In genomic region chr17:55295411-55296170, GRCh38 we compare ENCODE assay signal across 1 cellular context.
TF ChIP-seq lines count a peak whose summit lies in the region.

No MANE protein-coding gene starts in this region.

TF ChIP-seq in HepG2, 621 proteins besides CTCF, POLR2A, EP300 and RAD21 (continued from another document and continues in another):
- 0 out of 2 replicates have a peak, but pooled peaks have one; percentile 25 for TF ChIP-seq CENPBD1 (CRISPR knock-in tag; IDR thresholded peaks at IDR 0.05; ENCODE audit: borderline replicate concordance, low read depth)
- TF ChIP-seq ZNF687 (CRISPR knock-in tag; IDR thresholded peaks at IDR 0.05), result peak; percentile 42; the same call in 1 of the 2 replicates
- TF ChIP-seq GATAD2A (CRISPR knock-in tag; IDR thresholded peaks at IDR 0.05), result peak; percentile 59
- TF ChIP-seq CBFB (CRISPR knock-in tag; IDR thresholded peaks at IDR 0.05), result 0 out of 2 replicates have a peak, but pooled peaks have one; percentile 3
- peak; percentile 63 for TF ChIP-seq PAXIP1 (CRISPR knock-in tag; conservative IDR thresholded peaks at IDR 0.05)
- TF ChIP-seq HNF1B (CRISPR knock-in tag; IDR thresholded peaks at IDR 0.05), result peak; percentile 84
- TF ChIP-seq RBM22 (optimal IDR thresholded peaks at IDR 0.05; ENCODE audit: low read length), result peak; percentile 99
- 0 out of 2 replicates have a peak, but pooled peaks have one; percentile 70 for TF ChIP-seq THAP8 (CRISPR knock-in tag; IDR thresholded peaks at IDR 0.05; ENCODE audit: borderline replicate concordance)
- 0 out of 2 replicates have a peak, but pooled peaks have one; percentile 52 for TF ChIP-seq ZNF782 (CRISPR knock-in tag; IDR thresholded peaks at IDR 0.05; ENCODE audit: borderline replicate concordance)
- no peak for TF ChIP-seq ZNF724P (CRISPR knock-in tag; IDR thresholded peaks at IDR 0.05; ENCODE audit: borderline replicate concordance)
- peak; percentile 35; the same call in 1 of the 2 replicates for TF ChIP-seq PRDM10 (CRISPR knock-in tag; IDR thresholded peaks at IDR 0.05; ENCODE audit: low read depth)
- TF ChIP-seq ZNF142 (CRISPR knock-in tag; IDR thresholded peaks at IDR 0.05), result peak; percentile 70; the same call in 1 of the 2 replicates
- TF ChIP-seq MAX (IDR thresholded peaks at IDR 0.05), result peak; percentile 36; the same call in 1 of the 2 replicates
- no peak for TF ChIP-seq ZNF816 (CRISPR knock-in tag; IDR thresholded peaks at IDR 0.05; ENCODE audit: borderline replicate concordance)
- TF ChIP-seq NFKBIZ (CRISPR knock-in tag; IDR thresholded peaks at IDR 0.05), result no peak
- TF ChIP-seq SCMH1 (CRISPR knock-in tag; IDR thresholded peaks at IDR 0.05; ENCODE audit: borderline replicate concordance), result no peak
- peak in 1 of 2 experiments; percentile 33; a peak in 1 of 4 replicates for TF ChIP-seq MAFK (conservative IDR thresholded peaks at IDR 0.05 in 1 of 2, IDR thresholded peaks at IDR 0.05 in 1 of 2; ENCODE audit: low read length in 2 of 2)
- peak; percentile 58; the same call in 1 of the 2 replicates for TF ChIP-seq ZNF350 (CRISPR knock-in tag; IDR thresholded peaks at IDR 0.05; ENCODE audit: borderline replicate concordance, low read depth)
- TF ChIP-seq RARG (CRISPR knock-in tag; IDR thresholded peaks at IDR 0.05; ENCODE audit: low read depth), result peak; percentile 39; the same call in 1 of the 2 replicates
- TF ChIP-seq GTF3A (CRISPR knock-in tag; conservative IDR thresholded peaks at IDR 0.05), result 0 out of 2 replicates have a peak, but pooled peaks have one; percentile 40
- peak; percentile 67 for TF ChIP-seq RFX1 (IDR thresholded peaks at IDR 0.05)
- TF ChIP-seq KDM5A (IDR thresholded peaks at IDR 0.05; ENCODE audit: borderline replicate concordance, low read length), result peak; percentile 30; the same call in 1 of the 2 replicates
- peak; percentile 80 for TF ChIP-seq ZC3H13 (CRISPR knock-in tag; IDR thresholded peaks at IDR 0.05)
- peak; percentile 54; the same call in 1 of the 2 replicates for TF ChIP-seq HOXA3 (CRISPR knock-in tag; IDR thresholded peaks at IDR 0.05)
- TF ChIP-seq ZBTB39 (CRISPR knock-in tag; IDR thresholded peaks at IDR 0.05), result no peak
- TF ChIP-seq PHB2 (IDR thresholded peaks at IDR 0.05; ENCODE audit: partially characterized antibody), result no peak
- peak; percentile 41 for TF ChIP-seq IKZF5 (CRISPR knock-in tag; IDR thresholded peaks at IDR 0.05)
- peak; percentile 64; the same call in 1 of the 3 replicates for TF ChIP-seq MXI1 (IDR thresholded peaks at IDR 0.05; ENCODE audit: borderline replicate concordance, low read depth, low read length)
